1 cellular context compared by ENCODE assay signal in the genomic region with DNA sequence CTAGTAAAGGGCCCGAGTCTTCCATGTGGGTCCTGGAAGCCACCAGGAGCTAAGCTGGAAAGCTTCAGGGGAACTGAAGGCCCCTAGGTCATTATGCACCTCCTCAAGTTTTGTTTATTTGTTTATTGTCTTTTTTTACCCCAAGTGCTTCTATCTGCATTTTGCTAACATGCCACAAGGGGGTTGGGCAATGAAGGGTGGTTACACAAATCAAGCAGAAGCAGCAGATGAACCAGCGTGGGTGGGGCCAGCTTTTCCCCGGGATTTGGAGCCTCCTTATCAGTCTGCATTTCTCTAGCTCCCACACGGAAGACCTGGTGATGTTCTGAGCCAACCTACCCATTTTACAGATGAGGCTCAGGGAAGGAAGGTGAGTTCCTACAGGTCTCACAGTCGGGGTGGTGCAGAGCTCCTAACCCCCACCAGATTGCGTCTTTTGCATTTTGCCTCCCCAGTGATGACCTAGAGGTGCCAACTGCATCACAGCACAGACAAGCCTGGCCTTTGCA.
TF ChIP-seq lines count a peak whose summit lies in the region.

No MANE protein-coding gene starts in this region.

TF ChIP-seq in HEK293, 187 proteins besides CTCF, POLR2A, EP300 and RAD21:
- TF ChIP-seq, protein P1, sequence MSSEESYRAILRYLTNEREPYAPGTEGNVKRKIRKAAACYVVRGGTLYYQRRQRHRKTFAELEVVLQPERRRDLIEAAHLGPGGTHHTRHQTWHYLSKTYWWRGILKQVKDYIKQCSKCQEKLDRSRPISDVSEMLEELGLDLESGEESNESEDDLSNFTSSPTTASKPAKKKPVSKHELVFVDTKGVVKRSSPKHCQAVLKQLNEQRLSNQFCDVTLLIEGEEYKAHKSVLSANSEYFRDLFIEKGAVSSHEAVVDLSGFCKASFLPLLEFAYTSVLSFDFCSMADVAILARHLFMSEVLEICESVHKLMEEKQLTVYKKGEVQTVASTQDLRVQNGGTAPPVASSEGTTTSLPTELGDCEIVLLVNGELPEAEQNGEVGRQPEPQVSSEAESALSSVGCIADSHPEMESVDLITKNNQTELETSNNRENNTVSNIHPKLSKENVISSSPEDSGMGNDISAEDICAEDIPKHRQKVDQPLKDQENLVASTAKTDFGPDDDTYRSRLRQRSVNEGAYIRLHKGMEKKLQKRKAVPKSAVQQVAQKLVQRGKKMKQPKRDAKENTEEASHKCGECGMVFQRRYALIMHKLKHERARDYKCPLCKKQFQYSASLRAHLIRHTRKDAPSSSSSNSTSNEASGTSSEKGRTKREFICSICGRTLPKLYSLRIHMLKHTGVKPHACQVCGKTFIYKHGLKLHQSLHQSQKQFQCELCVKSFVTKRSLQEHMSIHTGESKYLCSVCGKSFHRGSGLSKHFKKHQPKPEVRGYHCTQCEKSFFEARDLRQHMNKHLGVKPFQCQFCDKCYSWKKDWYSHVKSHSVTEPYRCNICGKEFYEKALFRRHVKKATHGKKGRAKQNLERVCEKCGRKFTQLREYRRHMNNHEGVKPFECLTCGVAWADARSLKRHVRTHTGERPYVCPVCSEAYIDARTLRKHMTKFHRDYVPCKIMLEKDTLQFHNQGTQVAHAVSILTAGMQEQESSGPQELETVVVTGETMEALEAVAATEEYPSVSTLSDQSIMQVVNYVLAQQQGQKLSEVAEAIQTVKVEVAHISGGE (tag by site-specific recombination; conservative IDR thresholded peaks at IDR 0.05; ENCODE audit: low read depth), result no peak
- TF ChIP-seq ZFHX2 (tag by site-specific recombination; conservative IDR thresholded peaks at IDR 0.05) (0 out of 2 replicates have a peak, but pooled peaks have one; percentile 11), SETDB1 (IDR thresholded peaks at IDR 0.05; ENCODE audit: insufficient read length, low read length) (no peak), OSR2 (tag by site-specific recombination; IDR thresholded peaks at IDR 0.05) (no peak), ZNF350 (tag by site-specific recombination; IDR thresholded peaks at IDR 0.05) (0 out of 2 replicates have a peak, but pooled peaks have one; percentile 24), ZIC2 (tag by site-specific recombination; IDR thresholded peaks at IDR 0.05) (no peak), ZNF548 (tag by site-specific recombination; IDR thresholded peaks at IDR 0.05) (no peak), ZBTB21 (tag by site-specific recombination; IDR thresholded peaks at IDR 0.05) (no peak)
- TF ChIP-seq, protein P2, sequence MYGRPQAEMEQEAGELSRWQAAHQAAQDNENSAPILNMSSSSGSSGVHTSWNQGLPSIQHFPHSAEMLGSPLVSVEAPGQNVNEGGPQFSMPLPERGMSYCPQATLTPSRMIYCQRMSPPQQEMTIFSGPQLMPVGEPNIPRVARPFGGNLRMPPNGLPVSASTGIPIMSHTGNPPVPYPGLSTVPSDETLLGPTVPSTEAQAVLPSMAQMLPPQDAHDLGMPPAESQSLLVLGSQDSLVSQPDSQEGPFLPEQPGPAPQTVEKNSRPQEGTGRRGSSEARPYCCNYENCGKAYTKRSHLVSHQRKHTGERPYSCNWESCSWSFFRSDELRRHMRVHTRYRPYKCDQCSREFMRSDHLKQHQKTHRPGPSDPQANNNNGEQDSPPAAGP (tag by site-specific recombination; IDR thresholded peaks at IDR 0.05), result no peak
